2 cellular contexts compared by ENCODE assay signal in the genomic region with DNA sequence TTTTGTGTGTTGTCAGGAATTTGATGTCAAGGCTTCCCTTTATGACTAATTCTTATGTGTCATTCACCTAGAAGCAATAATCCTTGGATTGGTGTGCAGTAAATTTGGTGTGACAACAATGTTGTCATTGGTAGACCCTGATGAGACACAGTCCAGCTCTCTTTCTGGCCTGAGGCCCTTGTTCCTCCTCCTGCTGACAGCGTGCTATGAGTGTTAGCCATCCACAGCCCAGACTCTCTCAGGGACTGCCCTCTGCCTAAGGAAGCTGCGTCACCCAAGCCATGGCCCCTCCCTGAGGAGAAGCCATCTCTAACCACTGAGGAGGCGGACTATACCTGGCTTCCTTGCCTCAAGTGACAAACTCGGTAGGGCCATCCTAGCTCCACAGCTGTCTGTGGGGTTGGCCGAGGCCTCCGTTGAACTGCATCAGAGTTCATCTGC.
TF ChIP-seq lines count a peak whose summit lies in the region.

No MANE protein-coding gene starts in this region.

TF ChIP-seq in SK-N-SH, 30 proteins besides CTCF, POLR2A, EP300 and RAD21 (continued from another document):
- peak; percentile 43 for TF ChIP-seq PBX3 (IDR thresholded peaks at IDR 0.05)
- TF ChIP-seq YY1 (IDR thresholded peaks at IDR 0.05; ENCODE audit: low read depth), result no peak
- no peak for TF ChIP-seq JUND (IDR thresholded peaks at IDR 0.05)
- TF ChIP-seq GABPA (IDR thresholded peaks at IDR 0.05; ENCODE audit: low read depth), result no peak
- peak; percentile 27; the same call in 1 of the 2 replicates for TF ChIP-seq TCF12 (IDR thresholded peaks at IDR 0.05)
- TF ChIP-seq MXI1 (IDR thresholded peaks at IDR 0.05; ENCODE audit: low read depth, low read length), result no peak
- TF ChIP-seq SMC3 (IDR thresholded peaks at IDR 0.05; ENCODE audit: low read depth, low read length), result no peak
- TF ChIP-seq, protein P1, sequence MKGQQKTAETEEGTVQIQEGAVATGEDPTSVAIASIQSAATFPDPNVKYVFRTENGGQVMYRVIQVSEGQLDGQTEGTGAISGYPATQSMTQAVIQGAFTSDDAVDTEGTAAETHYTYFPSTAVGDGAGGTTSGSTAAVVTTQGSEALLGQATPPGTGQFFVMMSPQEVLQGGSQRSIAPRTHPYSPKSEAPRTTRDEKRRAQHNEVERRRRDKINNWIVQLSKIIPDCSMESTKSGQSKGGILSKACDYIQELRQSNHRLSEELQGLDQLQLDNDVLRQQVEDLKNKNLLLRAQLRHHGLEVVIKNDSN (IDR thresholded peaks at IDR 0.05; ENCODE audit: borderline replicate concordance, low read depth), result no peak
- no peak for TF ChIP-seq GATA2 (CRISPR knock-in tag; IDR thresholded peaks at IDR 0.05)
- TF ChIP-seq, protein P2, sequence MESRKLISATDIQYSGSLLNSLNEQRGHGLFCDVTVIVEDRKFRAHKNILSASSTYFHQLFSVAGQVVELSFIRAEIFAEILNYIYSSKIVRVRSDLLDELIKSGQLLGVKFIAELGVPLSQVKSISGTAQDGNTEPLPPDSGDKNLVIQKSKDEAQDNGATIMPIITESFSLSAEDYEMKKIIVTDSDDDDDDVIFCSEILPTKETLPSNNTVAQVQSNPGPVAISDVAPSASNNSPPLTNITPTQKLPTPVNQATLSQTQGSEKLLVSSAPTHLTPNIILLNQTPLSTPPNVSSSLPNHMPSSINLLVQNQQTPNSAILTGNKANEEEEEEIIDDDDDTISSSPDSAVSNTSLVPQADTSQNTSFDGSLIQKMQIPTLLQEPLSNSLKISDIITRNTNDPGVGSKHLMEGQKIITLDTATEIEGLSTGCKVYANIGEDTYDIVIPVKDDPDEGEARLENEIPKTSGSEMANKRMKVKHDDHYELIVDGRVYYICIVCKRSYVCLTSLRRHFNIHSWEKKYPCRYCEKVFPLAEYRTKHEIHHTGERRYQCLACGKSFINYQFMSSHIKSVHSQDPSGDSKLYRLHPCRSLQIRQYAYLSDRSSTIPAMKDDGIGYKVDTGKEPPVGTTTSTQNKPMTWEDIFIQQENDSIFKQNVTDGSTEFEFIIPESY (IDR thresholded peaks at IDR 0.05; ENCODE audit: borderline replicate concordance, low read depth), result no peak
- TF ChIP-seq FOXM1 (IDR thresholded peaks at IDR 0.05; ENCODE audit: low read depth), result no peak
- TF ChIP-seq, protein P3, sequence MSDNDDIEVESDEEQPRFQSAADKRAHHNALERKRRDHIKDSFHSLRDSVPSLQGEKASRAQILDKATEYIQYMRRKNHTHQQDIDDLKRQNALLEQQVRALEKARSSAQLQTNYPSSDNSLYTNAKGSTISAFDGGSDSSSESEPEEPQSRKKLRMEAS (IDR thresholded peaks at IDR 0.05; ENCODE audit: low read depth), result no peak
- TF ChIP-seq NFIC (IDR thresholded peaks at IDR 0.05; ENCODE audit: borderline replicate concordance), result no peak
- no peak for TF ChIP-seq TEAD4 (IDR thresholded peaks at IDR 0.05; ENCODE audit: borderline replicate concordance, insufficient read depth)
- TF ChIP-seq, protein P4, sequence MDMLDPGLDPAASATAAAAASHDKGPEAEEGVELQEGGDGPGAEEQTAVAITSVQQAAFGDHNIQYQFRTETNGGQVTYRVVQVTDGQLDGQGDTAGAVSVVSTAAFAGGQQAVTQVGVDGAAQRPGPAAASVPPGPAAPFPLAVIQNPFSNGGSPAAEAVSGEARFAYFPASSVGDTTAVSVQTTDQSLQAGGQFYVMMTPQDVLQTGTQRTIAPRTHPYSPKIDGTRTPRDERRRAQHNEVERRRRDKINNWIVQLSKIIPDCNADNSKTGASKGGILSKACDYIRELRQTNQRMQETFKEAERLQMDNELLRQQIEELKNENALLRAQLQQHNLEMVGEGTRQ (IDR thresholded peaks at IDR 0.05; ENCODE audit: borderline replicate concordance, low read depth, low read length), result no peak
- TF ChIP-seq RCOR1 (IDR thresholded peaks at IDR 0.05; ENCODE audit: low read length), result no peak
TF ChIP-seq in SK-N-SH: peak in this region for 2.

TF ChIP-seq in SK-N-SH treated with all-trans-retinoic acid at 6 μM for 48 hours, 23 proteins besides CTCF, POLR2A, EP300 and RAD21 (continued from another document):
- TF ChIP-seq, protein P5, sequence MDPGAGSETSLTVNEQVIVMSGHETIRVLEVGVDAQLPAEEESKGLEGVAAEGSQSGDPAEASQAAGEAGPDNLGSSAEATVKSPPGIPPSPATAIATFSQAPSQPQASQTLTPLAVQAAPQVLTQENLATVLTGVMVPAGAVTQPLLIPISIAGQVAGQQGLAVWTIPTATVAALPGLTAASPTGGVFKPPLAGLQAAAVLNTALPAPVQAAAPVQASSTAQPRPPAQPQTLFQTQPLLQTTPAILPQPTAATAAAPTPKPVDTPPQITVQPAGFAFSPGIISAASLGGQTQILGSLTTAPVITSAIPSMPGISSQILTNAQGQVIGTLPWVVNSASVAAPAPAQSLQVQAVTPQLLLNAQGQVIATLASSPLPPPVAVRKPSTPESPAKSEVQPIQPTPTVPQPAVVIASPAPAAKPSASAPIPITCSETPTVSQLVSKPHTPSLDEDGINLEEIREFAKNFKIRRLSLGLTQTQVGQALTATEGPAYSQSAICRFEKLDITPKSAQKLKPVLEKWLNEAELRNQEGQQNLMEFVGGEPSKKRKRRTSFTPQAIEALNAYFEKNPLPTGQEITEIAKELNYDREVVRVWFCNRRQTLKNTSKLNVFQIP (CRISPR knock-in tag; IDR thresholded peaks at IDR 0.05; ENCODE audit: borderline replicate concordance, low read depth), result no peak
- TF ChIP-seq CSDC2 (CRISPR knock-in tag; IDR thresholded peaks at IDR 0.05), result no peak
- no peak for TF ChIP-seq ZNF565 (CRISPR knock-in tag; conservative IDR thresholded peaks at IDR 0.05; ENCODE audit: low read depth)
- TF ChIP-seq SNAI2 (CRISPR knock-in tag; IDR thresholded peaks at IDR 0.05), result no peak
- no peak for TF ChIP-seq PPARA (CRISPR knock-in tag; IDR thresholded peaks at IDR 0.05; ENCODE audit: borderline replicate concordance)
- TF ChIP-seq, protein P6, sequence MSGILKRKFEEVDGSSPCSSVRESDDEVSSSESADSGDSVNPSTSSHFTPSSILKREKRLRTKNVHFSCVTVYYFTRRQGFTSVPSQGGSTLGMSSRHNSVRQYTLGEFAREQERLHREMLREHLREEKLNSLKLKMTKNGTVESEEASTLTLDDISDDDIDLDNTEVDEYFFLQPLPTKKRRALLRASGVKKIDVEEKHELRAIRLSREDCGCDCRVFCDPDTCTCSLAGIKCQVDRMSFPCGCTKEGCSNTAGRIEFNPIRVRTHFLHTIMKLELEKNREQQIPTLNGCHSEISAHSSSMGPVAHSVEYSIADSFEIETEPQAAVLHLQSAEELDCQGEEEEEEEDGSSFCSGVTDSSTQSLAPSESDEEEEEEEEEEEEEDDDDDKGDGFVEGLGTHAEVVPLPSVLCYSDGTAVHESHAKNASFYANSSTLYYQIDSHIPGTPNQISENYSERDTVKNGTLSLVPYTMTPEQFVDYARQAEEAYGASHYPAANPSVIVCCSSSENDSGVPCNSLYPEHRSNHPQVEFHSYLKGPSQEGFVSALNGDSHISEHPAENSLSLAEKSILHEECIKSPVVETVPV (CRISPR knock-in tag; IDR thresholded peaks at IDR 0.05), result no peak
- no peak for TF ChIP-seq ISL1 (CRISPR knock-in tag; IDR thresholded peaks at IDR 0.05)
- no peak for TF ChIP-seq ZNF70 (CRISPR knock-in tag; IDR thresholded peaks at IDR 0.05)
TF ChIP-seq in SK-N-SH treated with all-trans-retinoic acid at 6 μM for 48 hours: peak in this region for 0.
